In genomic region chrX:47556045-47556623, GRCh38 we compare ENCODE assay signal across 8 cellular contexts. TPM values are rescaled to one million over a fixed set of nuclear protein-coding genes. Genes with fewer than 3 reads are reported as not detected.
DNase-seq lines count a peak whose midpoint lies in the region; ATAC-seq and TF ChIP-seq lines count a peak whose summit lies in the region.

No MANE protein-coding gene starts in this region.

- H3K27ac ChIP-seq in parathyroid adenoma: peak overlapping the region; percentile 89
- H3K27ac ChIP-seq in tibial artery: peak overlapping the region; percentile 80 to 89

- peak overlapping the region; percentile 84 for H3K27ac Mint-ChIP-seq in activated naive CD8-positive, alpha-beta T cell treated with anti-CD3 and anti-CD28 coated beads, Interleukin-2, amount 50 U/mL, for 24 hours

- H3K27me3 Mint-ChIP-seq in activated naive CD8-positive, alpha-beta T cell treated with anti-CD3 and anti-CD28 coated beads, Interleukin-2, amount 50 U/mL, for 24 hours: no peaks in the 10 kb centered on the region

- H3K4me2 ChIP-seq in parathyroid adenoma (ENCODE audit: low read length): peak overlapping the region; percentile 90

- H3K4me1 ChIP-seq in parathyroid adenoma (no peaks in the 10 kb centered on the region), tibial artery (no peaks in the 10 kb centered on the region)

- H2AFZ ChIP-seq in parathyroid adenoma: peak overlapping the region; percentile 86

- no peaks in the 10 kb centered on the region for H3K9me3 Mint-ChIP-seq in activated naive CD8-positive, alpha-beta T cell treated with anti-CD3 and anti-CD28 coated beads, Interleukin-2, amount 50 U/mL, for 24 hours

- H3K4me1 Mint-ChIP-seq in activated naive CD8-positive, alpha-beta T cell treated with anti-CD3 and anti-CD28 coated beads, Interleukin-2, amount 50 U/mL, for 24 hours: peaks cover 20% of the 10 kb centered on the region

- no peaks in the 10 kb centered on the region for H3K27me3 ChIP-seq in parathyroid adenoma (ENCODE audit: control insufficient read depth, insufficient read depth, low read length)
- no peaks in the 10 kb centered on the region for H3K27me3 ChIP-seq in tibial artery

- peak overlapping the region; percentile 14 for H3K9ac ChIP-seq in parathyroid adenoma

- H3K9me3 ChIP-seq in parathyroid adenoma (ENCODE audit: control insufficient read depth, low read length) (no peaks in the 10 kb centered on the region), tibial artery (no peaks in the 10 kb centered on the region)

- peak overlapping the region; percentile 77 for H3K4me3 ChIP-seq in parathyroid adenoma (ENCODE audit: low read depth, low read length)
- peak overlapping the region; percentile 53 to 56 for H3K4me3 ChIP-seq in tibial artery

- no peaks in the 10 kb centered on the region for H3K79me2 ChIP-seq in parathyroid adenoma

- no peak for TF ChIP-seq CTCF in parathyroid adenoma (IDR thresholded peaks at IDR 0.05)
- TF ChIP-seq CTCF in tibial artery (IDR thresholded peaks at IDR 0.05): no peak

- H3K36me3 Mint-ChIP-seq in activated naive CD8-positive, alpha-beta T cell treated with anti-CD3 and anti-CD28 coated beads, Interleukin-2, amount 50 U/mL, for 24 hours (ENCODE audit: low read depth): no peaks in the 10 kb centered on the region

- peak; percentile 85 for ATAC-seq in GM21723 (IDR thresholded peaks at IDR 0.05; ENCODE audit: unreplicated experiment)
- peak; percentile 94 for ATAC-seq in activated naive CD8-positive, alpha-beta T cell treated with anti-CD3 and anti-CD28 coated beads, Interleukin-2, amount 50 U/mL, for 24 hours
- ATAC-seq in Right ventricle myocardium superior (ENCODE audit: poor library complexity): peak; percentile 91

- DNase-seq in DMS79 treated with DMSO at 0.1 percent for 48 hours (lab: John Stamatoyannopoulos, UW): peak; percentile 80
- DNase-seq in LHCN-M2 (ENCODE audit: low read depth): peak; percentile 91
- peak; percentile 91 for DNase-seq in SK-N-DZ (ENCODE audit: low spot score)
- peak; percentile 78 for DNase-seq in activated naive CD8-positive, alpha-beta T cell treated with anti-CD3 and anti-CD28 coated beads, Interleukin-2, amount 50 U/mL, for 24 hours
- peak; percentile 92 for DNase-seq in Right ventricle myocardium superior
- peak; percentile 94 to 95 for DNase-seq in tibial artery

- H3K4me3 Mint-ChIP-seq in activated naive CD8-positive, alpha-beta T cell treated with anti-CD3 and anti-CD28 coated beads, Interleukin-2, amount 50 U/mL, for 24 hours: peak overlapping the region; percentile 81

- intact Hi-C loops in Right ventricle myocardium superior (cut with DNase I): no loop called here
- intact Hi-C loops in tibial artery (cut with DNase I; ENCODE audit: low total_unique reads): no loop called here

- H3K36me3 ChIP-seq in parathyroid adenoma (ENCODE audit: control insufficient read depth, insufficient read depth, low read length) (no peaks in the 10 kb centered on the region), tibial artery (no peaks in the 10 kb centered on the region)

RNA-seq across cellular contexts. Expression of gene ARAF, which starts 4.9 kb away (rescaled TPM):
- total RNA-seq in LHCN-M2 (2014; rRNA removed) (28.0 and 34.0 TPM in 2 replicates), Right ventricle myocardium superior (65.7 TPM)
- polyA plus RNA-seq in LHCN-M2 (2012): 46.2 TPM
- polyA plus RNA-seq in SK-N-DZ (2014; cell fraction: cytosol; rRNA removed): 13.5 and 16.3 TPM in 2 replicates
- polyA plus RNA-seq in SK-N-DZ (2014; cell fraction: nucleus; rRNA removed): 29.3 and 39.9 TPM in 2 replicates

RNA-seq across cellular contexts. Expression of gene TIMP1, which starts 26.1 kb away (rescaled TPM):
- total RNA-seq in LHCN-M2 (2014; rRNA removed) (463 and 505 TPM in 2 replicates), Right ventricle myocardium superior (62.7 TPM)
- 841 TPM for polyA plus RNA-seq in LHCN-M2 (2012)
- polyA plus RNA-seq in SK-N-DZ (2014; cell fraction: cytosol; rRNA removed): 8.7 and 8.8 TPM in 2 replicates
- 3.7 and 5.9 TPM in 2 replicates for polyA plus RNA-seq in SK-N-DZ (2014; cell fraction: nucleus; rRNA removed)

Comparison
In these comparisons a context has a peak if more than half of its experiments do, and no peak if none do; other contexts are left out.
1. Peak in every context shown above with its lines: DNase-seq, ATAC-seq, H3K4me3 ChIP-seq and H3K27ac ChIP-seq.